In genomic region chrX:56033495-56034180, GRCh38 we compare ENCODE assay signal across 19 cellular contexts.
A peak's percentile ranks its signal among the peaks of the same experiment; 100 is the strongest.
DNase-seq lines count a peak whose midpoint lies in the region; ATAC-seq, FAIRE-seq and TF ChIP-seq lines count a peak whose summit lies in the region.
"Had no signal": no experiment of that assay in that cellular context is flagged by ENCODE, and none has a peak within 500 bp of the region (broad histone marks: within the 10 kb centered on the region; RNA-seq: fewer than 3 reads in every experiment).

No MANE protein-coding gene starts in this region.

- H3K27ac ChIP-seq in HUES6 (ENCODE audit: low read depth, low read length) (peak overlapping the region; percentile 45; the same call in 1 of the 2 replicates), astrocyte (ENCODE audit: low read depth, low read length) (no peak overlapping the region)
- H3K27ac ChIP-seq: C4-2B, HL-60 had no signal

- ATAC-seq in memory B cell (ENCODE audit: low read depth) (peak; percentile 99), GM21786 (IDR thresholded peaks at IDR 0.05; ENCODE audit: unreplicated experiment) (no peak), HG03097 (IDR thresholded peaks at IDR 0.05; ENCODE audit: low FRiP score, unreplicated experiment) (no peak)
- no peak for ATAC-seq in activated naive CD8-positive, alpha-beta T cell treated with anti-CD3 and anti-CD28 coated beads, Interleukin-2, amount 50 U/mL, for 24 hours
- ATAC-seq: K562 had no signal

- H3K27ac Mint-ChIP-seq in astrocyte (ENCODE audit: unreplicated experiment), result no peak overlapping the region
- H3K27ac Mint-ChIP-seq in memory B cell, result no peak overlapping the region
- H3K27ac Mint-ChIP-seq in activated naive CD8-positive, alpha-beta T cell treated with anti-CD3 and anti-CD28 coated beads, Interleukin-2, amount 50 U/mL, for 24 hours, result no peak overlapping the region
- H3K27ac Mint-ChIP-seq: CD4-positive, alpha-beta T cell; H9 had no signal

- no peak for TF ChIP-seq POLR2A in lower leg skin (IDR thresholded peaks at IDR 0.05)

- H3K4me2 ChIP-seq in astrocyte (ENCODE audit: low read length), result no peak overlapping the region

- TF ChIP-seq CTCF in astrocyte (IDR thresholded peaks at IDR 0.05; ENCODE audit: insufficient read depth, low read depth, low read length) (no peak), lower leg skin (IDR thresholded peaks at IDR 0.05) (no peak)

- H3K4me1 ChIP-seq in HUES6 (ENCODE audit: control insufficient read depth, insufficient read depth, low read length) (no peaks in the 10 kb centered on the region), astrocyte (ENCODE audit: insufficient read depth, low read length) (no peaks in the 10 kb centered on the region)

- no peaks in the 10 kb centered on the region for H3K79me2 ChIP-seq in astrocyte (ENCODE audit: insufficient read depth, low read length)

- FAIRE-seq in astrocyte (lab: Jason Lieb, UNC), result peak; percentile 98
- FAIRE-seq: D721Med, G401.6, GM12891, H1, K562 had no signal

- peaks cover 31% of the 10 kb centered on the region for H3K9me3 ChIP-seq in HUES6 (ENCODE audit: control insufficient read depth, insufficient read depth, low read depth, low read length)
- H3K9me3 ChIP-seq in astrocyte (ENCODE audit: insufficient read depth, low read depth, low read length), result no peaks in the 10 kb centered on the region
- H3K9me3 ChIP-seq: Caco-2 had no signal

- no peak overlapping the region for H3K9ac ChIP-seq in HUES6 (ENCODE audit: low read length)
- no peak overlapping the region for H3K9ac ChIP-seq in astrocyte (ENCODE audit: low read length)

- WGBS in lower leg skin, 2 donors, result 29 to 31% methylated on average over 2 of the region's 2 CpGs

- no peaks in the 10 kb centered on the region for H3K36me3 ChIP-seq in HUES6 (ENCODE audit: control insufficient read depth, insufficient read depth, low read length)
- no peaks in the 10 kb centered on the region for H3K36me3 ChIP-seq in astrocyte (ENCODE audit: insufficient read depth, low read length)

- intact Hi-C loops in lower leg skin (cut with DNase I; ENCODE audit: low total_unique reads), result no loop called here

- DNase-seq in astrocyte (ENCODE audit: low read depth), result no peak
- peak in 1 of 2 donors; percentile 2 for DNase-seq in memory B cell (ENCODE audit: low spot score in 2 of 2)
- DNase-seq in lower leg skin (ENCODE audit: low spot score in 2 of 2), result no peak
- no peak for DNase-seq in activated naive CD8-positive, alpha-beta T cell treated with anti-CD3 and anti-CD28 coated beads, Interleukin-2, amount 50 U/mL, for 24 hours
- DNase-seq: ACHN; Caco-2; CD4-positive, alpha-beta T cell; H9; IMR-90 had no signal

- H3K9me3 Mint-ChIP-seq in astrocyte (ENCODE audit: unreplicated experiment) (peaks cover 5% of the 10 kb centered on the region), memory B cell (peaks cover 4% of the 10 kb centered on the region)
- peaks cover 13% of the 10 kb centered on the region for H3K9me3 Mint-ChIP-seq in activated naive CD8-positive, alpha-beta T cell treated with anti-CD3 and anti-CD28 coated beads, Interleukin-2, amount 50 U/mL, for 24 hours

- H4K20me1 ChIP-seq in astrocyte (ENCODE audit: insufficient read depth, low read length), result no peaks in the 10 kb centered on the region

- H3K36me3 Mint-ChIP-seq in astrocyte (ENCODE audit: low read depth, unreplicated experiment) (no peaks in the 10 kb centered on the region), memory B cell (peaks cover 5% of the 10 kb centered on the region)
- peaks cover 3% of the 10 kb centered on the region for H3K36me3 Mint-ChIP-seq in activated naive CD8-positive, alpha-beta T cell treated with anti-CD3 and anti-CD28 coated beads, Interleukin-2, amount 50 U/mL, for 24 hours (ENCODE audit: low read depth)

- H3K27me3 ChIP-seq in HUES6 (ENCODE audit: control insufficient read depth, insufficient read depth, low read length) (no peaks in the 10 kb centered on the region), astrocyte (ENCODE audit: insufficient read depth, low read length) (no peaks in the 10 kb centered on the region)

- H3K4me1 Mint-ChIP-seq in astrocyte (ENCODE audit: low read depth, unreplicated experiment), result peaks cover 3% of the 10 kb centered on the region
- peaks cover 8% of the 10 kb centered on the region for H3K4me1 Mint-ChIP-seq in memory B cell
- H3K4me1 Mint-ChIP-seq in activated naive CD8-positive, alpha-beta T cell treated with anti-CD3 and anti-CD28 coated beads, Interleukin-2, amount 50 U/mL, for 24 hours, result peaks cover 2% of the 10 kb centered on the region

- no peak overlapping the region for H2AFZ ChIP-seq in astrocyte (ENCODE audit: low read depth, low read length)

- H3K27me3 Mint-ChIP-seq in astrocyte (ENCODE audit: low read depth, unreplicated experiment), result no peaks in the 10 kb centered on the region
- no peaks in the 10 kb centered on the region for H3K27me3 Mint-ChIP-seq in memory B cell
- H3K27me3 Mint-ChIP-seq in activated naive CD8-positive, alpha-beta T cell treated with anti-CD3 and anti-CD28 coated beads, Interleukin-2, amount 50 U/mL, for 24 hours, result no peaks in the 10 kb centered on the region
- H3K27me3 Mint-ChIP-seq: CD4-positive, alpha-beta T cell had no signal

- H3K4me3 Mint-ChIP-seq in astrocyte (ENCODE audit: unreplicated experiment) (no peak overlapping the region), memory B cell (no peak overlapping the region)
- no peak overlapping the region for H3K4me3 Mint-ChIP-seq in activated naive CD8-positive, alpha-beta T cell treated with anti-CD3 and anti-CD28 coated beads, Interleukin-2, amount 50 U/mL, for 24 hours
- H3K4me3 Mint-ChIP-seq: CD4-positive, alpha-beta T cell; H9 had no signal

- H3K4me3 ChIP-seq in HUES6 (ENCODE audit: low read depth, low read length) (no peak overlapping the region), astrocyte (ENCODE audit: insufficient read depth, low read depth, low read length) (no peak overlapping the region), lower leg skin (ENCODE audit: low read depth, poor library complexity, severe bottlenecking) (no peak overlapping the region)
- H3K4me3 ChIP-seq: K562 had no signal
